Comparison of ENCODE assay signal across 15 cellular contexts in the genomic region with DNA sequence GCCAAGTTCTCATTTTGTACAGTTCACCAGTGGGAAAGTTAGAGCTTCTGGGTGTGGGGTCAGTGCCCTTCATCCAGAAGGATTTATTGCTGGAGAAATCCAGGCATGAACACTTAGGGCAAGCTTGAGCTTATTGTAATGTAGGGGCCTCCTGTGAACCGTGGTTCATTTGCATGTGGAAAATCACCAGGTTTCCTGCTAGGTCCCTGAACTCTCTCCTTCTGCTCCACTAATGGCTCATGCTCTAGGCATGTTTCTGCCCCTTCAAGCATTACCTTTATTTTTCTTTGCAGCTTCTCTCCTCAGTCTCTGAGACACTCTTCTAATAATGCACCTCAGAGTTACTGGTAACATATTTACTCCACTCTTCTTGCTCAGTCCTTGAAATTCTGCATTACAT.
DNase-seq lines count a peak whose midpoint lies in the region; ATAC-seq and TF ChIP-seq lines count a peak whose summit lies in the region.
"Had no signal": no experiment of that assay in that cellular context is flagged by ENCODE, and none has a peak within 500 bp of the region (broad histone marks: within the 10 kb centered on the region; RNA-seq: fewer than 3 reads in every experiment).

No MANE protein-coding gene starts in this region.

- H2BK15ac ChIP-seq in mesenchymal stem cell (ENCODE audit: low read depth, poor library complexity, severe bottlenecking) = no peak overlapping the region

- CTCF ChIA-PET in WTC11 (lab: Charles Lee) = no interaction called here
- CTCF ChIA-PET in PC-3 (lab: Charles Lee) = no interaction called here

- DNase-seq in H7 (peak; percentile 26), WTC11 (ENCODE audit: low spot score) (no peak), iPS-NIHi11 (ENCODE audit: low spot score) (peak; percentile 20), mesenchymal stem cell (no peak), UCSD-AML1 (lab: John Stamatoyannopoulos, UW; ENCODE audit: unreplicated experiment) (no peak), PC-3 (no peak)
- no peak for DNase-seq in activated T-cell treated with anti-CD3 and anti-CD28 coated beads, Interleukin-2, amount 50 U/mL, for 48 hours
- DNase-seq: ACHN; Calu3; CD4-positive, CD25-positive, alpha-beta regulatory T cell; DMS 273 treated with DMSO at 0.1 percent for 48 hours had no signal

- no peak overlapping the region for H3K4me3 Mint-ChIP-seq in WTC11
- H3K4me3 Mint-ChIP-seq: CD4-positive, CD25-positive, alpha-beta regulatory T cell had no signal

- ATAC-seq in WTC11 = peak; percentile 90
- ATAC-seq in HG03139 (IDR thresholded peaks at IDR 0.05; ENCODE audit: unreplicated experiment) = no peak
- no peak for ATAC-seq in PC-3
- ATAC-seq: GM12878, HepG2 had no signal

- no peaks in the 10 kb centered on the region for H3K79me2 ChIP-seq in PC-3 (ENCODE audit: low read length)

- no peaks in the 10 kb centered on the region for H3K79me1 ChIP-seq in mesenchymal stem cell (replicated peaks; ENCODE audit: low read length, poor library complexity, severe bottlenecking)

- no peak overlapping the region for H4K91ac ChIP-seq in mesenchymal stem cell (ENCODE audit: low read length)

- H3K23ac ChIP-seq in mesenchymal stem cell (ENCODE audit: low read length in 2 of 2) = no peak overlapping the region

- WGBS in mesenchymal stem cell = 0% methylated on average over 1 of the region's 1 CpG

- H3K4me1 Mint-ChIP-seq in WTC11 = peaks cover 38% of the 10 kb centered on the region
- H3K4me1 Mint-ChIP-seq: CD4-positive, CD25-positive, alpha-beta regulatory T cell had no signal

- H3K9ac ChIP-seq in mesenchymal stem cell (ENCODE audit: low read length) (no peak overlapping the region), PC-3 (ENCODE audit: low read length) (no peak overlapping the region)
- H3K9ac ChIP-seq: BLaER1 treated with 17β-estradiol and CSF1 and Interleukin-3, amounts not matched to agents 10 nM and 100 nM had no signal

- no peak overlapping the region for H2BK5ac ChIP-seq in mesenchymal stem cell (ENCODE audit: low read depth, low read length, poor library complexity, severe bottlenecking)

- H3K4me1 ChIP-seq in mesenchymal stem cell (ENCODE audit: control insufficient read depth, insufficient read depth, low read depth, low read length) (no peaks in the 10 kb centered on the region), PC-3 (ENCODE audit: insufficient read depth, low read length) (no peaks in the 10 kb centered on the region)
- H3K4me1 ChIP-seq: BLaER1 treated with 17β-estradiol and CSF1 and Interleukin-3, amounts not matched to agents 10 nM and 100 nM had no signal

- no peaks in the 10 kb centered on the region for H3K36me3 Mint-ChIP-seq in WTC11
- H3K36me3 Mint-ChIP-seq: CD4-positive, CD25-positive, alpha-beta regulatory T cell had no signal

- H3F3A ChIP-seq in PC-3 (ENCODE audit: low read length, unreplicated experiment) = no peaks in the 10 kb centered on the region

- POLR2A ChIA-PET in WTC11 (lab: Charles Lee) = no interaction called here
- POLR2A ChIA-PET in PC-3 (lab: Charles Lee; ENCODE audit: unreplicated experiment) = no interaction called here

- no peaks in the 10 kb centered on the region for H3K9me2 ChIP-seq in PC-3 (replicated peaks; ENCODE audit: low read length)

- H2BK12ac ChIP-seq in mesenchymal stem cell (ENCODE audit: low read length in 2 of 2) = no peak overlapping the region

- intact Hi-C loops in PC-3 (cut with micrococcal nuclease) = no loop called here

- H4K20me1 ChIP-seq in PC-3 (ENCODE audit: low read length) = no peaks in the 10 kb centered on the region
- H4K20me1 ChIP-seq: BLaER1 treated with 17β-estradiol and CSF1 and Interleukin-3, amounts not matched to agents 10 nM and 100 nM had no signal

- no peak overlapping the region for H2AK5ac ChIP-seq in mesenchymal stem cell (ENCODE audit: low read length, severe bottlenecking)

- H3K4ac ChIP-seq in mesenchymal stem cell (ENCODE audit: low read depth in 1 of 2, low read length in 2 of 2) = no peak overlapping the region

- no peaks in the 10 kb centered on the region for H3K27me3 ChIP-seq in H7 (ENCODE audit: control insufficient read depth, insufficient read depth, low read length)
- no peaks in the 10 kb centered on the region for H3K27me3 ChIP-seq in mesenchymal stem cell (ENCODE audit: control insufficient read depth in 1 of 2, insufficient read depth in 1 of 2, low read length in 2 of 2)
- H3K27me3 ChIP-seq in PC-3 (ENCODE audit: low read length) = peaks cover 20% of the 10 kb centered on the region; the same call in 1 of the 2 replicates
- H3K27me3 ChIP-seq: BLaER1 treated with 17β-estradiol and CSF1 and Interleukin-3, amounts not matched to agents 10 nM and 100 nM had no signal

- peak overlapping the region; percentile 10; the same call in 1 of the 2 replicates for H3K27ac Mint-ChIP-seq in WTC11
- H3K27ac Mint-ChIP-seq: CD4-positive, CD25-positive, alpha-beta regulatory T cell had no signal

- no peaks in the 10 kb centered on the region for H3K9me3 ChIP-seq in mesenchymal stem cell (ENCODE audit: control insufficient read depth, low read length)
- no peaks in the 10 kb centered on the region for H3K9me3 ChIP-seq in PC-3 (ENCODE audit: low read length)
- H3K9me3 ChIP-seq: BLaER1 treated with 17β-estradiol and CSF1 and Interleukin-3, amounts not matched to agents 10 nM and 100 nM had no signal

- no peaks in the 10 kb centered on the region for H3K27me3 Mint-ChIP-seq in WTC11 (ENCODE audit: low read depth)

- H3K36me3 ChIP-seq in H7 (replicated peaks; ENCODE audit: control insufficient read depth, insufficient read depth, low read length) (no peaks in the 10 kb centered on the region), mesenchymal stem cell (ENCODE audit: control insufficient read depth in 1 of 2, insufficient read depth in 2 of 2, low read depth in 1 of 2, low read length in 2 of 2) (no peaks in the 10 kb centered on the region), PC-3 (ENCODE audit: low read depth, low read length) (no peaks in the 10 kb centered on the region)
- H3K36me3 ChIP-seq: BLaER1 treated with 17β-estradiol and CSF1 and Interleukin-3, amounts not matched to agents 10 nM and 100 nM had no signal

- H2AFZ ChIP-seq in mesenchymal stem cell (ENCODE audit: low read depth, low read length) (no peak overlapping the region), PC-3 (ENCODE audit: low read length) (no peak overlapping the region)

- H3K18ac ChIP-seq in mesenchymal stem cell (ENCODE audit: low read depth in 1 of 2, low read length in 2 of 2) = no peak overlapping the region

- no TSS peak for BruUV-seq in PC-3 (replicated peaks; lab: Mats Ljungman, UMichigan)

- H3K9me3 Mint-ChIP-seq in WTC11 = no peaks in the 10 kb centered on the region

- no peak overlapping the region for H2BK120ac ChIP-seq in mesenchymal stem cell (ENCODE audit: low read depth, low read length)

- H3K4me3 ChIP-seq in H7 (ENCODE audit: insufficient read depth, low read depth, low read length) (no peak overlapping the region), mesenchymal stem cell (ENCODE audit: insufficient read depth in 1 of 2, low read depth in 1 of 2, low read length in 2 of 2) (no peak overlapping the region), PC-3 (ENCODE audit: low read length) (no peak overlapping the region)
- H3K4me3 ChIP-seq: BLaER1 treated with 17β-estradiol and CSF1 and Interleukin-3, amounts not matched to agents 10 nM and 100 nM; GM12878 had no signal

- H4K8ac ChIP-seq in mesenchymal stem cell (ENCODE audit: low read length) = no peak overlapping the region

- H3K27ac ChIP-seq in mesenchymal stem cell (ENCODE audit: low read length, poor library complexity, severe bottlenecking) (peak overlapping the region; percentile 82), PC-3 (ENCODE audit: low read length) (no peak overlapping the region)
- H3K27ac ChIP-seq: BLaER1 treated with 17β-estradiol and CSF1 and Interleukin-3, amounts not matched to agents 10 nM and 100 nM had no signal

- no peak for TF ChIP-seq CTCF in WTC11 (IDR thresholded peaks at IDR 0.05)
- no peak for TF ChIP-seq CTCF in PC-3 (conservative IDR thresholded peaks at IDR 0.05; ENCODE audit: low read depth, low read length)

- peak overlapping the region; percentile 16 for H3K4me2 ChIP-seq in mesenchymal stem cell (ENCODE audit: low read length, poor library complexity, severe bottlenecking)
- H3K4me2 ChIP-seq in PC-3 (ENCODE audit: low read length) = no peak overlapping the region
- H3K4me2 ChIP-seq: BLaER1 treated with 17β-estradiol and CSF1 and Interleukin-3, amounts not matched to agents 10 nM and 100 nM had no signal

- H3K14ac ChIP-seq in mesenchymal stem cell (ENCODE audit: low read length in 2 of 2) = no peak overlapping the region

TF ChIP-seq in WTC11, 78 proteins besides CTCF, POLR2A, EP300 and RAD21 (continues in another document):
- no peak for TF ChIP-seq NR3C1 (CRISPR knock-in tag; conservative IDR thresholded peaks at IDR 0.05; ENCODE audit: low read depth)
- TF ChIP-seq NR2C2 (CRISPR knock-in tag; IDR thresholded peaks at IDR 0.05) = no peak
- no peak for TF ChIP-seq RORB (CRISPR knock-in tag; IDR thresholded peaks at IDR 0.05)
- TF ChIP-seq, protein P1, sequence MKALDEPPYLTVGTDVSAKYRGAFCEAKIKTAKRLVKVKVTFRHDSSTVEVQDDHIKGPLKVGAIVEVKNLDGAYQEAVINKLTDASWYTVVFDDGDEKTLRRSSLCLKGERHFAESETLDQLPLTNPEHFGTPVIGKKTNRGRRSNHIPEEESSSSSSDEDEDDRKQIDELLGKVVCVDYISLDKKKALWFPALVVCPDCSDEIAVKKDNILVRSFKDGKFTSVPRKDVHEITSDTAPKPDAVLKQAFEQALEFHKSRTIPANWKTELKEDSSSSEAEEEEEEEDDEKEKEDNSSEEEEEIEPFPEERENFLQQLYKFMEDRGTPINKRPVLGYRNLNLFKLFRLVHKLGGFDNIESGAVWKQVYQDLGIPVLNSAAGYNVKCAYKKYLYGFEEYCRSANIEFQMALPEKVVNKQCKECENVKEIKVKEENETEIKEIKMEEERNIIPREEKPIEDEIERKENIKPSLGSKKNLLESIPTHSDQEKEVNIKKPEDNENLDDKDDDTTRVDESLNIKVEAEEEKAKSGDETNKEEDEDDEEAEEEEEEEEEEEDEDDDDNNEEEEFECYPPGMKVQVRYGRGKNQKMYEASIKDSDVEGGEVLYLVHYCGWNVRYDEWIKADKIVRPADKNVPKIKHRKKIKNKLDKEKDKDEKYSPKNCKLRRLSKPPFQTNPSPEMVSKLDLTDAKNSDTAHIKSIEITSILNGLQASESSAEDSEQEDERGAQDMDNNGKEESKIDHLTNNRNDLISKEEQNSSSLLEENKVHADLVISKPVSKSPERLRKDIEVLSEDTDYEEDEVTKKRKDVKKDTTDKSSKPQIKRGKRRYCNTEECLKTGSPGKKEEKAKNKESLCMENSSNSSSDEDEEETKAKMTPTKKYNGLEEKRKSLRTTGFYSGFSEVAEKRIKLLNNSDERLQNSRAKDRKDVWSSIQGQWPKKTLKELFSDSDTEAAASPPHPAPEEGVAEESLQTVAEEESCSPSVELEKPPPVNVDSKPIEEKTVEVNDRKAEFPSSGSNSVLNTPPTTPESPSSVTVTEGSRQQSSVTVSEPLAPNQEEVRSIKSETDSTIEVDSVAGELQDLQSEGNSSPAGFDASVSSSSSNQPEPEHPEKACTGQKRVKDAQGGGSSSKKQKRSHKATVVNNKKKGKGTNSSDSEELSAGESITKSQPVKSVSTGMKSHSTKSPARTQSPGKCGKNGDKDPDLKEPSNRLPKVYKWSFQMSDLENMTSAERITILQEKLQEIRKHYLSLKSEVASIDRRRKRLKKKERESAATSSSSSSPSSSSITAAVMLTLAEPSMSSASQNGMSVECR (CRISPR knock-in tag; IDR thresholded peaks at IDR 0.05; ENCODE audit: borderline replicate concordance) = no peak

Comparison
In these comparisons a context has a peak if more than half of its experiments do, and no peak if none do; other contexts are left out.
1. DNase-seq: peak in H7 (single experiment) and iPS-NIHi11 (single experiment); none in WTC11 (single experiment), mesenchymal stem cell (single experiment), UCSD-AML1 (single experiment), activated T-cell treated with anti-CD3 and anti-CD28 coated beads, Interleukin-2, amount 50 U/mL, for 48 hours (0 of 2) and PC-3 (single experiment).